Comparison of ENCODE assay signal across 7 cellular contexts in the genomic region with DNA sequence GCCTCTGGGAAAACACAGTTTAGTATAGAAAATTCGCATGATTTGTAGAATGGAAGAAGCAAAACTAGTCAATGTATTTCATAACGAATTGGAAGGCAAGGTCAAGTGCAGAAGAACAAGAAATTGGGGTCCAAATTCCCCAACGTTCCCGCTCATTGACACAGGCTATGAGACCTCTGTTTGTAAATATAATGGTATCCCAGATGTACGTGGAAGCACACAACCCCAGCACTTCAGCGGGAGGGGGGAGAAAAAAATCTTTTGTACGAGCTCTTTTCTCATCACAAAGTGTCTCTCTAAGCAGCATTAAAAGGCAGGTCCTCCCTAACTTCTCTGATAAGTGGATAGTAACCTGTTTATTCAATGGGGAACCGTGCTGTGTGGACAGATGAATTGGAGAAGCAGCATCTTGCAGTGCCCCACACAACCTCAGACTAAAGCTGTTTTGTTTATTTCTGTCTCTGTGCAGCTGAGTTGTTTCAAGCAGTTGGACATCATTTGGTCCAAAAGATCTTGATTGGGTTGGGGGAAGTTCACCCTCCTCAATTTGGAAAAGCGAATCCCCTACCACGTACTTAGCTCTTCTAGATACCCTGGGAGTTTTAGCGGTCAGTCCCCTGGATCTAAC.
DNase-seq lines count a peak whose midpoint lies in the region; ATAC-seq and TF ChIP-seq lines count a peak whose summit lies in the region.

No MANE protein-coding gene starts in this region.

- no peak for ATAC-seq in SK-N-SH treated with all-trans-retinoic acid at 6 μM for 48 hours
- no peak for ATAC-seq in HG03354 (IDR thresholded peaks at IDR 0.05; ENCODE audit: poor library complexity, severe bottlenecking, unreplicated experiment)

- POLR2A ChIA-PET in HEK293 (lab: Yijun Ruan, JAX) = no interaction called here

- no peak overlapping the region for H3K27ac ChIP-seq in HEK293 (ENCODE audit: extremely low read depth, low read depth, low read length)

- no peaks in the 10 kb centered on the region for H3K9me3 ChIP-seq in HEK293 (ENCODE audit: control insufficient read depth, insufficient read depth, low read depth, low read length)

- TF ChIP-seq CTCF in HEK293 (tag by site-specific recombination; IDR thresholded peaks at IDR 0.05) (no peak), fibroblast of pulmonary artery (IDR thresholded peaks at IDR 0.05; ENCODE audit: low read length, missing control alignments) (no peak)

- H3K4me1 ChIP-seq in HEK293 (ENCODE audit: control insufficient read depth, insufficient read depth, low read length) = no peaks in the 10 kb centered on the region; the same call in 1 of the 2 replicates

- H3K4me3 ChIP-seq in HEK293 (ENCODE audit: low read depth, low read length) (no peak overlapping the region; the same call in 1 of the 2 replicates), fibroblast of pulmonary artery (replicated peaks; ENCODE audit: low read depth, low read length) (peak overlapping the region; percentile 76), skeletal muscle cell (ENCODE audit: low read depth, low read length) (peak overlapping the region; percentile 71)

- H3K36me3 ChIP-seq in HEK293 (ENCODE audit: control insufficient read depth in 2 of 2, insufficient read depth in 1 of 2, low read length in 2 of 2) = no peaks in the 10 kb centered on the region

- DNase-seq in fibroblast of pulmonary artery (ENCODE audit: low read depth) = no peak
- DNase-seq in skeletal muscle cell (ENCODE audit: low read depth) = no peak
- no peak for DNase-seq in NCI-H446 (lab: John Stamatoyannopoulos, UW)
- no peak for DNase-seq in stimulated activated CD4-positive, alpha-beta T cell treated with anti-CD3 and anti-CD28 coated beads, Interleukin-12 subunit alpha, Interleukin-12 subunit beta, amount 100 ng/mL, for 4 hours

- CTCF ChIA-PET in HEK293 (lab: Yijun Ruan, JAX) = interaction anchor here (0.5 to 9.6 kb wide), 8 partner anchors 7 to 155 kb away, joined by 3 to 52 read pairs (median 4); no protein-coding TSS in a partner anchor

TF ChIP-seq in HEK293, 187 proteins besides CTCF, POLR2A, EP300 and RAD21:
- no peak for TF ChIP-seq ZNF19 (tag by site-specific recombination; IDR thresholded peaks at IDR 0.05; ENCODE audit: low read depth)
- TF ChIP-seq ZNF335 (tag by site-specific recombination; conservative IDR thresholded peaks at IDR 0.05) = 0 out of 2 replicates have a peak, but pooled peaks have one; percentile 5

TF ChIP-seq in SK-N-SH treated with all-trans-retinoic acid at 6 μM for 48 hours, 23 proteins besides CTCF, POLR2A, EP300 and RAD21:
- TF ChIP-seq, protein P1, sequence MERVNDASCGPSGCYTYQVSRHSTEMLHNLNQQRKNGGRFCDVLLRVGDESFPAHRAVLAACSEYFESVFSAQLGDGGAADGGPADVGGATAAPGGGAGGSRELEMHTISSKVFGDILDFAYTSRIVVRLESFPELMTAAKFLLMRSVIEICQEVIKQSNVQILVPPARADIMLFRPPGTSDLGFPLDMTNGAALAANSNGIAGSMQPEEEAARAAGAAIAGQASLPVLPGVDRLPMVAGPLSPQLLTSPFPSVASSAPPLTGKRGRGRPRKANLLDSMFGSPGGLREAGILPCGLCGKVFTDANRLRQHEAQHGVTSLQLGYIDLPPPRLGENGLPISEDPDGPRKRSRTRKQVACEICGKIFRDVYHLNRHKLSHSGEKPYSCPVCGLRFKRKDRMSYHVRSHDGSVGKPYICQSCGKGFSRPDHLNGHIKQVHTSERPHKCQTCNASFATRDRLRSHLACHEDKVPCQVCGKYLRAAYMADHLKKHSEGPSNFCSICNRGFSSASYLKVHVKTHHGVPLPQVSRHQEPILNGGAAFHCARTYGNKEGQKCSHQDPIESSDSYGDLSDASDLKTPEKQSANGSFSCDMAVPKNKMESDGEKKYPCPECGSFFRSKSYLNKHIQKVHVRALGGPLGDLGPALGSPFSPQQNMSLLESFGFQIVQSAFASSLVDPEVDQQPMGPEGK (CRISPR knock-in tag; IDR thresholded peaks at IDR 0.05; ENCODE audit: borderline replicate concordance) = no peak
- 0 out of 2 replicates have a peak, but pooled peaks have one; percentile 5 for TF ChIP-seq ZNF70 (CRISPR knock-in tag; IDR thresholded peaks at IDR 0.05)
- TF ChIP-seq ISL1 (CRISPR knock-in tag; IDR thresholded peaks at IDR 0.05) = no peak
- TF ChIP-seq RARB (CRISPR knock-in tag; IDR thresholded peaks at IDR 0.05) = no peak
- TF ChIP-seq ZNF8 (CRISPR knock-in tag; IDR thresholded peaks at IDR 0.05) = no peak
- TF ChIP-seq CSDC2 (CRISPR knock-in tag; IDR thresholded peaks at IDR 0.05) = 0 out of 2 replicates have a peak, but pooled peaks have one; percentile 13
